8 cellular contexts compared by ENCODE assay signal in genomic region chr14:75985618-75986438, GRCh38. TPM values are rescaled to one million over a fixed set of nuclear protein-coding genes. Genes with fewer than 3 reads are reported as not detected.
DNase-seq lines count a peak whose midpoint lies in the region; ATAC-seq and TF ChIP-seq lines count a peak whose summit lies in the region.

Gene IFT43, plus strand, starts transcription at chr14:75985763. Its CDS starts 24 bp downstream, at chr14:75985787.

- H3K36me3 Mint-ChIP-seq in activated T-helper 2 cell treated with anti-CD3 and anti-CD28 coated beads, Interferon-gamma antibody, Interleukin-2, Interleukin-4, amounts not matched to agents 10 μg/mL and 5 μg/mL and 100 μg/mL, durations not matched to agents 14 hours and 24 hours and 36 hours (ENCODE audit: low read depth), result no peaks in the 10 kb centered on the region
- peaks cover 8% of the 10 kb centered on the region for H3K36me3 Mint-ChIP-seq in natural killer cell

- in situ Hi-C loops in KBM-7 (cut with MboI; ENCODE audit: low pct_unique_long_range_greater_than_20kb, low sequenced_read_pairs), result no loop called here

- H3K27me3 Mint-ChIP-seq in activated T-helper 2 cell treated with anti-CD3 and anti-CD28 coated beads, Interferon-gamma antibody, Interleukin-2, Interleukin-4, amounts not matched to agents 10 μg/mL and 5 μg/mL and 100 μg/mL, durations not matched to agents 14 hours and 24 hours and 36 hours (ENCODE audit: low read depth), result peaks cover 22% of the 10 kb centered on the region
- no peaks in the 10 kb centered on the region for H3K27me3 Mint-ChIP-seq in natural killer cell (ENCODE audit: low read depth in 2 of 2)

- H3K4me3 Mint-ChIP-seq in activated T-helper 2 cell treated with anti-CD3 and anti-CD28 coated beads, Interferon-gamma antibody, Interleukin-2, Interleukin-4, amounts not matched to agents 10 μg/mL and 5 μg/mL and 100 μg/mL, durations not matched to agents 14 hours and 24 hours and 36 hours (ENCODE audit: low read depth), result peak within 1 kb of the TSS; percentile 84
- peak within 1 kb of the TSS; percentile 90 for H3K4me3 Mint-ChIP-seq in natural killer cell

- ATAC-seq in GM21576 (IDR thresholded peaks at IDR 0.05; ENCODE audit: unreplicated experiment) (peak; percentile 60), RWPE2 (ENCODE audit: low read depth) (peak; percentile 68), natural killer cell (peak; percentile 63 to 75 (median 70))

- peaks cover 19% of the 10 kb centered on the region for H3K4me1 Mint-ChIP-seq in activated T-helper 2 cell treated with anti-CD3 and anti-CD28 coated beads, Interferon-gamma antibody, Interleukin-2, Interleukin-4, amounts not matched to agents 10 μg/mL and 5 μg/mL and 100 μg/mL, durations not matched to agents 14 hours and 24 hours and 36 hours (ENCODE audit: low read depth)
- H3K4me1 Mint-ChIP-seq in natural killer cell, result peaks cover 27 to 29% of the 10 kb centered on the region in 2 donors

- TF ChIP-seq CTCF in RWPE2 (IDR thresholded peaks at IDR 0.05; ENCODE audit: poor library complexity, severe bottlenecking) (peak; percentile 3), fibroblast of mammary gland (conservative IDR thresholded peaks at IDR 0.05; ENCODE audit: control insufficient read depth, insufficient read depth, low read depth, low read length) (no peak), natural killer cell (IDR thresholded peaks at IDR 0.05) (no peak)

- H3K27ac ChIP-seq in RWPE2 (ENCODE audit: poor library complexity, severe bottlenecking), result peak within 1 kb of the TSS; percentile 40

- no peaks in the 10 kb centered on the region for H3K9me3 Mint-ChIP-seq in activated T-helper 2 cell treated with anti-CD3 and anti-CD28 coated beads, Interferon-gamma antibody, Interleukin-2, Interleukin-4, amounts not matched to agents 10 μg/mL and 5 μg/mL and 100 μg/mL, durations not matched to agents 14 hours and 24 hours and 36 hours
- no peaks in the 10 kb centered on the region for H3K9me3 Mint-ChIP-seq in natural killer cell

- H3K36me3 ChIP-seq in RWPE2 (ENCODE audit: low read depth), result peaks cover 16% of the 10 kb centered on the region

- H3K27me3 ChIP-seq in RWPE2 (ENCODE audit: insufficient read depth, poor library complexity, severe bottlenecking), result no peaks in the 10 kb centered on the region

- peak within 1 kb of the TSS; percentile 62 for H3K27ac Mint-ChIP-seq in activated T-helper 2 cell treated with anti-CD3 and anti-CD28 coated beads, Interferon-gamma antibody, Interleukin-2, Interleukin-4, amounts not matched to agents 10 μg/mL and 5 μg/mL and 100 μg/mL, durations not matched to agents 14 hours and 24 hours and 36 hours
- peak within 1 kb of the TSS; percentile 79 to 93 for H3K27ac Mint-ChIP-seq in natural killer cell

- no peaks in the 10 kb centered on the region for H3K9me3 ChIP-seq in RWPE2 (ENCODE audit: severe bottlenecking)

- intact Hi-C loops in activated T-helper 2 cell treated with anti-CD3 and anti-CD28 coated beads, Interferon-gamma antibody, Interleukin-2, Interleukin-4, amounts not matched to agents 10 μg/mL and 5 μg/mL and 100 μg/mL, durations not matched to agents 14 hours and 24 hours and 36 hours (cut with micrococcal nuclease), result loop anchor here (10.0 kb wide), 1 partner anchor 169 kb away; the partner anchor contains the start of gene GPATCH2L
- intact Hi-C loops in natural killer cell (cut with micrococcal nuclease), result loop anchor here (2.0 kb wide), 1 partner anchor 325 kb away; the partner anchor contains the start of genes ERG28 and TTLL5

- H3K4me3 ChIP-seq in RWPE2 (ENCODE audit: severe bottlenecking) (peak within 1 kb of the TSS; percentile 85), fibroblast of mammary gland (ENCODE audit: control insufficient read depth, low read depth, low read length) (peak within 1 kb of the TSS; percentile 80)

- peaks cover 18% of the 10 kb centered on the region for H3K4me1 ChIP-seq in RWPE2 (ENCODE audit: insufficient read depth, poor library complexity, severe bottlenecking)

- DNase-seq in DMS114 treated with DMSO at 0.1 percent for 48 hours (lab: John Stamatoyannopoulos, UW; ENCODE audit: unreplicated experiment), result peak; percentile 78
- DNase-seq in KBM-7, result peak; percentile 78
- DNase-seq in RWPE2 (ENCODE audit: low spot score), result peak; percentile 93
- DNase-seq in activated T-helper 2 cell treated with anti-CD3 and anti-CD28 coated beads, Interferon-gamma antibody, Interleukin-2, Interleukin-4, amounts not matched to agents 10 μg/mL and 5 μg/mL and 100 μg/mL, durations not matched to agents 14 hours and 24 hours and 36 hours (ENCODE audit: low spot score), result peak; percentile 85
- DNase-seq in fibroblast of mammary gland (ENCODE audit: low read depth), result peak; percentile 71
- peak; percentile 91 for DNase-seq in natural killer cell
- DNase-seq in stimulated activated naive CD4-positive, alpha-beta T cell (lab: John Stamatoyannopoulos, UW), result peak; percentile 81 to 90 (median 88)

RNA-seq across cellular contexts. Expression of gene IFT43, which starts in this region (rescaled TPM):
- 8.2 and 9.3 TPM in 2 replicates for total RNA-seq in activated T-helper 2 cell treated with anti-CD3 and anti-CD28 coated beads, Interferon-gamma antibody, Interleukin-2, Interleukin-4, amounts not matched to agents 10 μg/mL and 5 μg/mL and 100 μg/mL, durations not matched to agents 14 hours and 24 hours and 36 hours
- 10 to 100 TPM; 19.0 to 20.8 (median 20.7) TPM for total RNA-seq in natural killer cell

Comparison
In these comparisons a context has a peak if more than half of its experiments do, and no peak if none do; other contexts are left out.
1. Peak in every context shown above with its lines: DNase-seq, ATAC-seq, H3K4me3 ChIP-seq and H3K27ac ChIP-seq.